In the genomic region with DNA sequence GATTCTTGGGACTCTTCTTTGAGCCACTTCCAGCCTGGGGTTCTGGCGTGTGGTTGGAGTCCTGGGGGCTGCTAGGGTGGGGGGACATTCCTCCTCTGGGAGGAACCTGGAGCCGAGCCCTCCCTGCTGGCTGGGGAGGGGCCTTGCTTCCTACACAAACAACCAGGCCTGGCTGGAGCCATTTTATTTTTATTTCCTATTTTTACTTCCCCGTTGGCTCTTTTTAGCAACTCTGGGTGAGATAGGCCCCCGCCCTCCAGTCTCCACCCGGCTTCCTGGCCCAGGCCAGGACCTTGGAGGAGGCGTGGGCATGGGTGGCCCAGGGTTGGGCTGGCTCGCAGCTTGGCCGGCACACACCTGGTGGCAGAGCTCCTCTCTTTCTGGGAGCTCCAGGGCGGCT, we compare ENCODE assay signal across 11 cellular contexts. TPM values are rescaled to one million over a fixed set of nuclear protein-coding genes. Genes with fewer than 3 reads are reported as not detected.
DNase-seq lines count a peak whose midpoint lies in the region; ATAC-seq and TF ChIP-seq lines count a peak whose summit lies in the region.
"Had no signal": no experiment of that assay in that cellular context is flagged by ENCODE, and none has a peak within 500 bp of the region (broad histone marks: within the 10 kb centered on the region; RNA-seq: fewer than 3 reads in every experiment).

No MANE protein-coding gene starts in this region.

- no peak overlapping the region for H3K4ac ChIP-seq in mesendoderm (ENCODE audit: low read depth, low read length)

- in situ Hi-C loops in GM13977 (cut with MboI; ENCODE audit: low pct_unique_long_range_greater_than_20kb, low sequenced_read_pairs, unreplicated experiment) = no loop called here

- ATAC-seq in GM18520 (IDR thresholded peaks at IDR 0.05; ENCODE audit: unreplicated experiment) = no peak
- ATAC-seq: GM12878 had no signal

- H3K4me1 Mint-ChIP-seq in dendritic cell treated with granulocyte-macrophage colony-stimulating factor and Interleukin-4, amounts not matched to agents 40 ng/mL and 50 ng/mL, for 4 days (ENCODE audit: low read depth) = no peaks in the 10 kb centered on the region

- H2BK5ac ChIP-seq in mesendoderm (ENCODE audit: low read length) = no peak overlapping the region

- no peak overlapping the region for H3K4me2 ChIP-seq in mesendoderm (ENCODE audit: low read length)

- DNase-seq in NOMO-1 treated with DMSO at 0.1 percent for 48 hours (lab: John Stamatoyannopoulos, UW; ENCODE audit: unreplicated experiment) (peak; percentile 76), mesendoderm (no peak), thyroid gland (peak; percentile 40 to 44), T-helper 9 cell (no peak), GOT3 (lab: John Stamatoyannopoulos, UW) (no peak), GM13977 (ENCODE audit: low spot score) (no peak)
- DNase-seq: activated naive CD4-positive, alpha-beta T cell; effector memory CD4-positive, alpha-beta T cell had no signal

- no peak overlapping the region for H2BK120ac ChIP-seq in mesendoderm (ENCODE audit: low read depth, low read length)

- WGBS in mesendoderm (ENCODE audit: extremely low coverage, insufficient coverage, low lambda C conversion rate) = no CpG with 5 or more reads among the region's 9 CpGs
- WGBS in thyroid gland, 2 donors = 47 to 57% methylated on average over 8 of the region's 9 CpGs

- no peak overlapping the region for H3K9ac ChIP-seq in mesendoderm (ENCODE audit: low read length)

- H3K79me1 ChIP-seq in mesendoderm (ENCODE audit: low read length) = peaks cover 38% of the 10 kb centered on the region

- H4K5ac ChIP-seq in mesendoderm (ENCODE audit: low read length) = no peak overlapping the region

- H3K18ac ChIP-seq in mesendoderm (ENCODE audit: low read length) = no peak overlapping the region

- H4K8ac ChIP-seq in mesendoderm (ENCODE audit: low read depth, low read length) = no peak overlapping the region

- peaks cover 31% of the 10 kb centered on the region for H3K79me2 ChIP-seq in mesendoderm (ENCODE audit: control insufficient read depth, insufficient read depth, low read length)

- H2BK15ac ChIP-seq in mesendoderm (replicated peaks; ENCODE audit: low read depth) = no peak overlapping the region

- peak overlapping the region; percentile 72 for H3K4me3 Mint-ChIP-seq in dendritic cell treated with granulocyte-macrophage colony-stimulating factor and Interleukin-4, amounts not matched to agents 40 ng/mL and 50 ng/mL, for 4 days

- TF ChIP-seq CTCF in thyroid gland (IDR thresholded peaks at IDR 0.05) = no peak
- TF ChIP-seq CTCF in GM13977 (IDR thresholded peaks at IDR 0.05; ENCODE audit: extremely low read depth, insufficient read depth, missing control alignments) = no peak

- peak overlapping the region; percentile 25 for H3K56ac ChIP-seq in mesendoderm (ENCODE audit: low read length)

- H3K23ac ChIP-seq in mesendoderm (ENCODE audit: low read length) = no peak overlapping the region

- no peaks in the 10 kb centered on the region for H3K9me3 ChIP-seq in thyroid gland

- H3K4me1 ChIP-seq in mesendoderm (ENCODE audit: control insufficient read depth, low read depth, low read length) = no peaks in the 10 kb centered on the region
- peaks cover 81 to 98% of the 10 kb centered on the region in 2 donors for H3K4me1 ChIP-seq in thyroid gland

- intact Hi-C loops in dendritic cell treated with granulocyte-macrophage colony-stimulating factor and Interleukin-4, amounts not matched to agents 40 ng/mL and 50 ng/mL, for 4 days (cut with micrococcal nuclease) = loop anchor here (2.0 to 10.0 kb wide), 3 partner anchors 17 to 169 kb away; no protein-coding TSS in a partner anchor
- intact Hi-C loops in thyroid gland (cut with DNase I) = no loop called here

- peaks cover 21% of the 10 kb centered on the region for H3K36me3 Mint-ChIP-seq in dendritic cell treated with granulocyte-macrophage colony-stimulating factor and Interleukin-4, amounts not matched to agents 40 ng/mL and 50 ng/mL, for 4 days (ENCODE audit: low read depth)

- no peaks in the 10 kb centered on the region for H3K27me3 ChIP-seq in mesendoderm (ENCODE audit: insufficient read depth, low read length, poor library complexity)
- no peaks in the 10 kb centered on the region for H3K27me3 ChIP-seq in thyroid gland

- H3K4me3 ChIP-seq in mesendoderm (ENCODE audit: low read length) (no peak overlapping the region), thyroid gland (replicated peaks in 1 of 3) (no peak overlapping the region)
- H3K4me3 ChIP-seq: GM12878 had no signal

- H3K27ac Mint-ChIP-seq in dendritic cell treated with granulocyte-macrophage colony-stimulating factor and Interleukin-4, amounts not matched to agents 40 ng/mL and 50 ng/mL, for 4 days = no peak overlapping the region

- no peak for TF ChIP-seq POLR2A in thyroid gland (IDR thresholded peaks at IDR 0.05)

- H3K36me3 ChIP-seq in mesendoderm (ENCODE audit: control insufficient read depth, insufficient read depth, low read length) (no peaks in the 10 kb centered on the region), thyroid gland (no peaks in the 10 kb centered on the region)

- H3K27ac ChIP-seq in mesendoderm (ENCODE audit: low read depth, low read length) (no peak overlapping the region), thyroid gland (peak overlapping the region; percentile 38 to 82 (median 50))

- no peaks in the 10 kb centered on the region for H3K9me3 Mint-ChIP-seq in dendritic cell treated with granulocyte-macrophage colony-stimulating factor and Interleukin-4, amounts not matched to agents 40 ng/mL and 50 ng/mL, for 4 days

- no peaks in the 10 kb centered on the region for H3K27me3 Mint-ChIP-seq in dendritic cell treated with granulocyte-macrophage colony-stimulating factor and Interleukin-4, amounts not matched to agents 40 ng/mL and 50 ng/mL, for 4 days

- H2AK5ac ChIP-seq in mesendoderm (ENCODE audit: low read length) = no peak overlapping the region

RNA-seq across cellular contexts. Expression of gene RXRA, which starts 15.1 kb away (rescaled TPM):
- 16.4 TPM for polyA plus RNA-seq in mesendoderm (2013, experiment 1 of 2)
- polyA plus RNA-seq in mesendoderm (2013, experiment 2 of 2) = 16.9 TPM
- total RNA-seq in thyroid gland = 10 to 100 TPM; 39.4 to 81.3 (median 67.4) TPM

Comparison
In these comparisons a context has a peak if more than half of its experiments do, and no peak if none do; other contexts are left out.
1. DNase-seq: peak in NOMO-1 treated with DMSO at 0.1 percent for 48 hours (single experiment) and thyroid gland (2 of 2); none in mesendoderm (single experiment), T-helper 9 cell (single experiment), GOT3 (single experiment) and GM13977 (single experiment).